Comparison of ENCODE assay signal across 2 cellular contexts in genomic region chr1:83637586-83637985, GRCh38.
TF ChIP-seq lines count a peak whose summit lies in the region.

No MANE protein-coding gene starts in this region.

TF ChIP-seq in GM23338, 12 proteins besides CTCF, POLR2A, EP300 and RAD21:
- TF ChIP-seq REST (IDR thresholded peaks at IDR 0.05; ENCODE audit: unreplicated experiment) (peak; percentile 31), EZH2phosphoT487 (IDR thresholded peaks at IDR 0.05; ENCODE audit: unreplicated experiment) (no peak)
TF ChIP-seq in GM23338: peak in this region for 1.

TF ChIP-seq in HEK293, 187 proteins besides CTCF, POLR2A, EP300 and RAD21 (continued from another document):
- TF ChIP-seq ZSCAN5A (tag by site-specific recombination; IDR thresholded peaks at IDR 0.05), result no peak
